ENCODE assay signal across 2 cellular contexts in genomic region chr2:37847792-37848191, GRCh38.
TF ChIP-seq lines count a peak whose summit lies in the region.

No MANE protein-coding gene starts in this region.

TF ChIP-seq in HepG2, 621 proteins besides CTCF, POLR2A, EP300 and RAD21 (continued from another document):
- TF ChIP-seq ZFP91 (CRISPR knock-in tag; IDR thresholded peaks at IDR 0.05; ENCODE audit: borderline replicate concordance) (no peak), ZNF589 (CRISPR knock-in tag; conservative IDR thresholded peaks at IDR 0.05) (no peak), ZFP1 (CRISPR knock-in tag; IDR thresholded peaks at IDR 0.05) (no peak), ARHGAP35 (CRISPR knock-in tag; IDR thresholded peaks at IDR 0.05; ENCODE audit: borderline replicate concordance) (no peak), SNAPC4 (CRISPR knock-in tag; IDR thresholded peaks at IDR 0.05) (no peak), MLXIP (CRISPR knock-in tag; IDR thresholded peaks at IDR 0.05; ENCODE audit: borderline replicate concordance) (no peak), ZNF703 (CRISPR knock-in tag; IDR thresholded peaks at IDR 0.05; ENCODE audit: borderline replicate concordance) (no peak), DDIT3 (CRISPR knock-in tag; IDR thresholded peaks at IDR 0.05) (no peak), XBP1 (CRISPR knock-in tag; IDR thresholded peaks at IDR 0.05) (no peak), ZNF850 (CRISPR knock-in tag; conservative IDR thresholded peaks at IDR 0.05) (no peak)

TF ChIP-seq in WTC11, 78 proteins besides CTCF, POLR2A, EP300 and RAD21 (continued from another document):
- no peak for TF ChIP-seq ZSCAN18 (CRISPR knock-in tag; IDR thresholded peaks at IDR 0.05)
- TF ChIP-seq ATF1 (CRISPR knock-in tag; IDR thresholded peaks at IDR 0.05), result no peak
